1 cellular context compared by ENCODE assay signal in the genomic region with DNA sequence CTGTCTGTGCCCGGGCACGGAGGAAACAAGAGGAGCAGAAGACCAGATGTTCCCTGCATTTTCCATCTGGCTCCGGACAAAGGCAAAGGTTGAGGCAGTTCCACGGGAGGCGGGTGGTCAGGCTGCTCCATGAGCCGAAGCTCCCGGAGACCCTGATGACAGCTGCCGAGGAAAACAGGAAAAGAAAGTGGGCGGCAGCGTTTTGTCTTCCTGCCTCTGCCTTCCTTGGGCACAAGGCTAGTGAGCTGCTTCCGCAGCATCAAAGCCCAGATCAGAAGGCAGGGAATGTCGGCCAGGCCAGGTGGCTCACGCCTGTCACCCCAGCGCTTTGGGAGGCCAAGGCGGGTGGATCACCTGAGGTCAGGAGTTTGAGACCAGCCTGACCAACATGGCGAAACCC.
TF ChIP-seq lines count a peak whose summit lies in the region.

No MANE protein-coding gene starts in this region.

TF ChIP-seq in endothelial cell of umbilical vein, 7 proteins besides CTCF, POLR2A, EP300 and RAD21:
- TF ChIP-seq EZH2 (IDR thresholded peaks at IDR 0.05; ENCODE audit: borderline replicate concordance, low read depth, low read length, severe bottlenecking) (no peak), GATA2 (IDR thresholded peaks at IDR 0.05; ENCODE audit: insufficient read depth, insufficient read length, low read depth, low read length) (no peak), MYC (IDR thresholded peaks at IDR 0.05; ENCODE audit: low read depth, low read length) (no peak), JUN (IDR thresholded peaks at IDR 0.05; ENCODE audit: borderline replicate concordance, insufficient read depth, insufficient read length, low read depth) (no peak), POLR2AphosphoS5 (IDR thresholded peaks at IDR 0.05; ENCODE audit: insufficient read depth, low read depth, low read length) (no peak), FOS (IDR thresholded peaks at IDR 0.05; ENCODE audit: borderline replicate concordance, insufficient read depth, low read length) (no peak)
- TF ChIP-seq, protein P1, sequence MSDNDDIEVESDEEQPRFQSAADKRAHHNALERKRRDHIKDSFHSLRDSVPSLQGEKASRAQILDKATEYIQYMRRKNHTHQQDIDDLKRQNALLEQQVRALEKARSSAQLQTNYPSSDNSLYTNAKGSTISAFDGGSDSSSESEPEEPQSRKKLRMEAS (IDR thresholded peaks at IDR 0.05; ENCODE audit: insufficient read depth, insufficient read length): no peak
